In genomic region chr3:50155891-50156290, GRCh38 we compare ENCODE assay signal across 9 cellular contexts. TPM values are rescaled to one million over a fixed set of nuclear protein-coding genes. Genes with fewer than 3 reads are reported as not detected.
A peak's percentile ranks its signal among the peaks of the same experiment; 100 is the strongest.
DNase-seq lines count a peak whose midpoint lies in the region; ATAC-seq, FAIRE-seq and TF ChIP-seq lines count a peak whose summit lies in the region.
"Had no signal": no experiment of that assay in that cellular context is flagged by ENCODE, and none has a peak within 500 bp of the region (broad histone marks: within the 10 kb centered on the region; RNA-seq: fewer than 3 reads in every experiment).

No MANE protein-coding gene starts in this region.

- FAIRE-seq in GM12878 (lab: Jason Lieb, UNC): no peak

- POLR2A ChIA-PET in GM12878 (lab: Charles Lee): no interaction called here

- no peaks in the 10 kb centered on the region for H4K20me1 ChIP-seq in GM12878 (ENCODE audit: control insufficient read depth, insufficient read depth)

- in situ Hi-C loops in GM12878 (cut with MboI) (no loop called here), transverse colon (cut with MboI; ENCODE audit: low pct_ligation_motif_present in 1 of 4, low pct_unique_long_range_greater_than_20kb in 1 of 4, low sequenced_read_pairs in 3 of 4) (no loop called here)

- RAD21 ChIA-PET in GM12878 (lab: Charles Lee; ENCODE audit: unreplicated experiment): no interaction called here

- H3K27me3 ChIP-seq in GM12878 (replicated peaks in 1 of 2; ENCODE audit: control insufficient read depth in 2 of 2, insufficient read depth in 2 of 2, low read length in 1 of 2): peaks cover 8 to 14% of the 10 kb centered on the region in 2 experiments
- peaks cover 12% of the 10 kb centered on the region for H3K27me3 ChIP-seq in lower lobe of right lung (ENCODE audit: low read depth)
- peaks cover 14% of the 10 kb centered on the region for H3K27me3 ChIP-seq in transverse colon

- no peak for TF ChIP-seq CTCF in GM12878 (IDR thresholded peaks at IDR 0.05 in 2 of 3, conservative IDR thresholded peaks at IDR 0.05 in 1 of 3; ENCODE audit: control insufficient read depth in 2 of 3, extremely low read depth in 1 of 3, insufficient read depth in 1 of 3, low read depth in 3 of 3, low read length in 3 of 3)
- TF ChIP-seq CTCF in lower lobe of right lung (IDR thresholded peaks at IDR 0.05): no peak
- no peak for TF ChIP-seq CTCF in transverse colon (IDR thresholded peaks at IDR 0.05)

- TF ChIP-seq EP300 in GM12878 (IDR thresholded peaks at IDR 0.05; ENCODE audit: borderline replicate concordance in 1 of 2, control insufficient read depth in 1 of 2, low read depth in 2 of 2, low read length in 2 of 2): no peak
- no peak for TF ChIP-seq EP300 in transverse colon (IDR thresholded peaks at IDR 0.05; ENCODE audit: low read depth)

- peaks cover 44% of the 10 kb centered on the region for H3K27me3 Mint-ChIP-seq in activated T-cell treated with anti-CD3 and anti-CD28 coated beads, Interleukin-2, amount 50 U/mL, for 24 hours

- H3K4me3 ChIP-seq in GM12878 (no peak overlapping the region), lower lobe of right lung (peak overlapping the region; percentile 63), transverse colon (peak overlapping the region; percentile 53 to 64 (median 61))

- no peak overlapping the region for H3K9ac ChIP-seq in GM12878 (ENCODE audit: control insufficient read depth, insufficient read depth, low read length)

- H3K36me3 ChIP-seq in GM12878 (ENCODE audit: control insufficient read depth in 2 of 2, insufficient read depth in 2 of 2, low read length in 1 of 2): no peaks in the 10 kb centered on the region
- H3K36me3 ChIP-seq in lower lobe of right lung: peaks cover 3% of the 10 kb centered on the region
- no peaks in the 10 kb centered on the region for H3K36me3 ChIP-seq in transverse colon

- H3K9me3 ChIP-seq in GM12878 (replicated peaks; ENCODE audit: control insufficient read depth, insufficient read depth, low read length): no peaks in the 10 kb centered on the region
- no peaks in the 10 kb centered on the region for H3K9me3 ChIP-seq in lower lobe of right lung
- H3K9me3 ChIP-seq in transverse colon: no peaks in the 10 kb centered on the region

- intact Hi-C loops in GM12878 (cut with micrococcal nuclease; ENCODE audit: unreplicated experiment): no loop called here
- intact Hi-C loops in lower lobe of right lung (cut with DNase I): no loop called here
- intact Hi-C loops in transverse colon (cut with DNase I; ENCODE audit: low total_unique reads): no loop called here

- H3K79me2 ChIP-seq in GM12878 (ENCODE audit: control insufficient read depth, insufficient read depth, low read length): no peaks in the 10 kb centered on the region

- H3K27ac ChIP-seq in GM12878 (ENCODE audit: control insufficient read depth, insufficient read depth): no peak overlapping the region
- H3K27ac ChIP-seq in lower lobe of right lung: peak overlapping the region; percentile 72
- H3K27ac ChIP-seq in transverse colon: peak overlapping the region; percentile 75 to 85 (median 82)

- no peaks in the 10 kb centered on the region for H3K9me3 Mint-ChIP-seq in activated T-cell treated with anti-CD3 and anti-CD28 coated beads, Interleukin-2, amount 50 U/mL, for 24 hours

- H3K4me2 ChIP-seq in GM12878 (ENCODE audit: control insufficient read depth, insufficient read depth): peak overlapping the region; percentile 54; the same call in 1 of the 2 replicates

- H3K4me1 ChIP-seq in GM12878 (ENCODE audit: control insufficient read depth, insufficient read depth, low read length): no peaks in the 10 kb centered on the region; the same call in 1 of the 2 replicates
- peaks cover 47% of the 10 kb centered on the region for H3K4me1 ChIP-seq in lower lobe of right lung
- peaks cover 15 to 65% (median 40%) of the 10 kb centered on the region in 4 donors for H3K4me1 ChIP-seq in transverse colon

- TF ChIP-seq RAD21 in GM12878 (IDR thresholded peaks at IDR 0.05; ENCODE audit: insufficient read depth, low read depth, low read length): no peak

- ATAC-seq in GM12878 (no peak), lower lobe of right lung (no peak), HG03439 (IDR thresholded peaks at IDR 0.05; ENCODE audit: unreplicated experiment) (no peak)

- SMC1A ChIA-PET in GM12878 (lab: Charles Lee; ENCODE audit: uncharacterized antibody, unreplicated experiment): no interaction called here

- no peak overlapping the region for H2AFZ ChIP-seq in GM12878 (ENCODE audit: control insufficient read depth, low read depth, low read length)

- BruUV-seq in GM12878 (replicated peaks; lab: Mats Ljungman, UMichigan): no TSS peak

- no peaks in the 10 kb centered on the region for H3K36me3 Mint-ChIP-seq in activated T-cell treated with anti-CD3 and anti-CD28 coated beads, Interleukin-2, amount 50 U/mL, for 24 hours (ENCODE audit: low read depth)

- 55% methylated on average over 13 of the region's 13 CpGs for WGBS in GM12878 (ENCODE audit: insufficient coverage, insufficient replicate concordance, low lambda C conversion rate, missing lambda C conversion rate)
- WGBS in transverse colon (ENCODE audit: low coverage in 1 of 2), 2 donors: 20 to 26% methylated on average over 2 to 13 of the region's 13 CpGs

- no peak for TF ChIP-seq POLR2A in GM12878 (IDR thresholded peaks at IDR 0.05; ENCODE audit: low read depth, low read length)
- no peak for TF ChIP-seq POLR2A in transverse colon (IDR thresholded peaks at IDR 0.05)

- H3K4me3 Mint-ChIP-seq in activated T-cell treated with anti-CD3 and anti-CD28 coated beads, Interleukin-2, amount 50 U/mL, for 24 hours: peak overlapping the region; percentile 57

- no peak overlapping the region for H3K27ac Mint-ChIP-seq in activated T-cell treated with anti-CD3 and anti-CD28 coated beads, Interleukin-2, amount 50 U/mL, for 24 hours

- H3K4me1 Mint-ChIP-seq in activated T-cell treated with anti-CD3 and anti-CD28 coated beads, Interleukin-2, amount 50 U/mL, for 24 hours (ENCODE audit: low read depth): peaks cover 9% of the 10 kb centered on the region

- CTCF ChIA-PET in GM12878 (lab: Yijun Ruan, JAX): no interaction called here

- no peak for DNase-seq in activated T-cell treated with anti-CD3 and anti-CD28 coated beads, Interleukin-2, amount 50 U/mL, for 24 hours
- no peak for DNase-seq in activated T-cell treated with anti-CD3 and anti-CD28 coated beads for 4 hours
- DNase-seq in GM12878 (ENCODE audit: low read depth, low spot score): no peak
- no peak for DNase-seq in lower lobe of right lung
- DNase-seq in transverse colon: no peak
- no peak for DNase-seq in central memory CD4-positive, alpha-beta T cell
- no peak for DNase-seq in amygdala (lab: John Stamatoyannopoulos, UW)
- DNase-seq: activated CD4-positive, CD25-positive, alpha-beta regulatory T cell had no signal

RNA-seq across cellular contexts. Expression of gene SEMA3F, which starts 0.8 kb away (rescaled TPM):
- total RNA-seq in GM12878 (2013; cell fraction: nucleolus; rRNA removed): 0.46 TPM in 1 of 2 replicates, not detected in the other
- total RNA-seq in GM12878 (2014; rRNA removed) (0.28 TPM in 1 of 2 replicates, not detected in the other), GM12878 (2014; rRNA removed; fragmentation: Illumina TruSeq; extraction: Trizol) (not detected in 2 replicates), GM12878 (2021) (0.08 and 0.45 TPM in 2 replicates), lower lobe of right lung (44.7 TPM), transverse colon (10 to 100 TPM in 1 of 4 donors, 1 to 10 TPM in 3; 1.9 to 30.6 (median 3.8) TPM)
- not detected for polyA plus RNA-seq in GM12878 (2011; ENCODE audit: low read depth)
- polyA plus RNA-seq in GM12878 (2011; rRNA removed) (0.12 and 0.15 TPM in 2 replicates), GM12878 (2014; fragmentation: Illumina TruSeq; extraction: Trizol) (0.09 TPM in 1 of 2 replicates, not detected in the other), GM12878 (2014; fragmentation: Nextera tagmentation; extraction: Ambion mirVana) (not detected), GM12878 (2014; rRNA removed) (not detected in 2 replicates), GM12878 (2016; fragmentation: Nextera tagmentation; extraction: Ambion mirVana) (not detected)
- polyA plus RNA-seq in GM12878 (2011; cell fraction: cytosol; rRNA removed): 0.21 and 0.25 TPM in 2 replicates
- 0.92 and 1.8 TPM in 2 replicates for polyA plus RNA-seq in GM12878 (2011; cell fraction: nucleus; rRNA removed)
- 0.41 and 0.69 TPM in 2 replicates for polyA plus RNA-seq in GM12878 (2012)
- 0.36 and 0.44 TPM in 2 replicates for polyA minus RNA-seq in GM12878 (2011; rRNA and poly(A)+ RNA removed)
- polyA minus RNA-seq in GM12878 (2011; cell fraction: cytosol; rRNA and poly(A)+ RNA removed): 0.40 and 0.52 TPM in 2 replicates
- polyA minus RNA-seq in GM12878 (2011; cell fraction: nucleus; rRNA and poly(A)+ RNA removed): 0.19 and 0.73 TPM in 2 replicates

RNA-seq across cellular contexts. Expression of gene GNAT1, which starts 35.5 kb away (rescaled TPM):
- not detected in 2 replicates for total RNA-seq in GM12878 (2013; cell fraction: nucleolus; rRNA removed)
- total RNA-seq in GM12878 (2014; rRNA removed) (not detected in 2 replicates), GM12878 (2014; rRNA removed; fragmentation: Illumina TruSeq; extraction: Trizol) (not detected in 2 replicates), GM12878 (2021) (not detected in 2 replicates), lower lobe of right lung (not detected), transverse colon (not detected)
- polyA plus RNA-seq in GM12878 (2011; ENCODE audit: low read depth): not detected
- polyA plus RNA-seq in GM12878 (2011; rRNA removed) (not detected in 2 replicates), GM12878 (2014; fragmentation: Illumina TruSeq; extraction: Trizol) (not detected in 2 replicates), GM12878 (2014; fragmentation: Nextera tagmentation; extraction: Ambion mirVana) (not detected), GM12878 (2014; rRNA removed) (not detected in 2 replicates), GM12878 (2016; fragmentation: Nextera tagmentation; extraction: Ambion mirVana) (not detected)
- polyA plus RNA-seq in GM12878 (2011; cell fraction: cytosol; rRNA removed): not detected in 2 replicates
- not detected in 2 replicates for polyA plus RNA-seq in GM12878 (2011; cell fraction: nucleus; rRNA removed)
- not detected in 2 replicates for polyA plus RNA-seq in GM12878 (2012)
- not detected in 2 replicates for polyA minus RNA-seq in GM12878 (2011; rRNA and poly(A)+ RNA removed)
- polyA minus RNA-seq in GM12878 (2011; cell fraction: cytosol; rRNA and poly(A)+ RNA removed): not detected in 2 replicates
- polyA minus RNA-seq in GM12878 (2011; cell fraction: nucleus; rRNA and poly(A)+ RNA removed): not detected in 2 replicates

RNA-seq across cellular contexts. Expression of gene SLC38A3, which starts 49.2 kb away (rescaled TPM):
- total RNA-seq in GM12878 (2013; cell fraction: nucleolus; rRNA removed): not detected in 2 replicates
- total RNA-seq in GM12878 (2014; rRNA removed) (not detected in 2 replicates), GM12878 (2014; rRNA removed; fragmentation: Illumina TruSeq; extraction: Trizol) (not detected in 2 replicates), GM12878 (2021) (0.13 TPM in 1 of 2 replicates, not detected in the other), lower lobe of right lung (not detected), transverse colon (not detected)
- polyA plus RNA-seq in GM12878 (2011; ENCODE audit: low read depth): not detected
- polyA plus RNA-seq in GM12878 (2011; rRNA removed) (0.14 TPM in 1 of 2 replicates, not detected in the other), GM12878 (2014; fragmentation: Illumina TruSeq; extraction: Trizol) (not detected in 2 replicates), GM12878 (2014; fragmentation: Nextera tagmentation; extraction: Ambion mirVana) (not detected), GM12878 (2014; rRNA removed) (not detected in 2 replicates), GM12878 (2016; fragmentation: Nextera tagmentation; extraction: Ambion mirVana) (not detected)
- 0.05 and 0.16 TPM in 2 replicates for polyA plus RNA-seq in GM12878 (2011; cell fraction: cytosol; rRNA removed)
- polyA plus RNA-seq in GM12878 (2011; cell fraction: nucleus; rRNA removed): 0.18 and 1.5 TPM in 2 replicates
- not detected in 2 replicates for polyA plus RNA-seq in GM12878 (2012)
- 0.05 TPM in 1 of 2 replicates, not detected in the other for polyA minus RNA-seq in GM12878 (2011; rRNA and poly(A)+ RNA removed)
- polyA minus RNA-seq in GM12878 (2011; cell fraction: cytosol; rRNA and poly(A)+ RNA removed): not detected in 2 replicates
- polyA minus RNA-seq in GM12878 (2011; cell fraction: nucleus; rRNA and poly(A)+ RNA removed): not detected in 2 replicates
